In the genomic region with DNA sequence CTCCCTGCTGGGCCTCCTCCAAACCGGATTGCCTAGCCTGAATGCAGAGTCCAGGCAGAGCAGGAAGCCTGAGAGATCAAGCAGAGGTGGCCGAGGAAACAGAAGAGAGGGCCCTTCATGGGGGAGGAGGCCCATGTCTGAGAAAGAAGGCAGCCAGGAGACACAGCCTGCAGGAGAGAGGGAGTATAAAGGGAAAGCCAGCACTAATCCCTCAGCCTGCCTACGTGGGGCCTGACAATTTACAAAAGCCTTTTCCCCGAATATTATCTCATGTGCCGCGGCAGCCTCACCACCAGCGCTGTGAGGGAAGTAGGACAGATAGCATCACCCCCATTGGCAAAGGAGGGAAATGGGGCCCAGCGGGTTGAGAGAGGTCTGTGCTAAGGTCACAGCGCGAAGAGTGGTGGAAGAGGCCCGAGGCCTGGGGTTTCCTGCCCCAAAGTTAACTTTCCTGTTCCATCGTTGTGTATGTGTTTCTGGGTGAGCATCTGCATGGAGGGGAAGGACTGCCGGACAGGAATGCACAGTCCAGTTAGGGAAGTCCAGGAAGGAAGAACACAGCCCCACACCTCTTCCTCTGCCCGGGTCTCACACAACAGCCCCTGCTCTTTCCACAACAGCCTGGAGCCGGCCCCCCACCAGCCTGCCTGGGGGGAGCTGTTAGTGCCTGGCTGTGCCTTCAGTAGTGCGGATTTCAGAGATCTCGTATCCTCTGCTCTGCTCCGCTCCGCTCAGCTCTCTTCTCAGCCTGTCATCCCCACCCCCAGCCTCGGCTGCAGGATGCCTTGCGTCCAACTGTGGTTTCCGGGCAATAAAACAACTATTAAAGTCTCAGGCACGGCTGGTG, we compare ENCODE assay signal across 10 cellular contexts. TPM values are rescaled to one million over a fixed set of nuclear protein-coding genes. Genes with fewer than 3 reads are reported as not detected.
DNase-seq lines count a peak whose midpoint lies in the region; ATAC-seq, FAIRE-seq and TF ChIP-seq lines count a peak whose summit lies in the region.
"Had no signal": no experiment of that assay in that cellular context is flagged by ENCODE, and none has a peak within 500 bp of the region (broad histone marks: within the 10 kb centered on the region; RNA-seq: fewer than 3 reads in every experiment).

No MANE protein-coding gene starts in this region.

- H3K9ac ChIP-seq in astrocyte (ENCODE audit: low read length) = no peak overlapping the region

- no peak for FAIRE-seq in astrocyte (lab: Jason Lieb, UNC)
- FAIRE-seq: frontal cortex had no signal

- TF ChIP-seq CTCF in astrocyte (IDR thresholded peaks at IDR 0.05; ENCODE audit: insufficient read depth, low read depth, low read length) (no peak), nephron (IDR thresholded peaks at IDR 0.05; ENCODE audit: unreplicated experiment in 3 of 3) (no peak), lower lobe of right lung (IDR thresholded peaks at IDR 0.05) (no peak)

- no peak for ATAC-seq in lower lobe of right lung
- ATAC-seq in HG03378 (IDR thresholded peaks at IDR 0.05; ENCODE audit: unreplicated experiment) = no peak
- ATAC-seq in HG03045 (IDR thresholded peaks at IDR 0.05; ENCODE audit: unreplicated experiment) = no peak

- peak overlapping the region; percentile 44 for H3K4me2 ChIP-seq in astrocyte (ENCODE audit: low read length)

- H3K36me3 ChIP-seq in KOPT-K1 (ENCODE audit: insufficient read depth, low read length) (peaks cover 6% of the 10 kb centered on the region; the same call in 1 of the 2 replicates), astrocyte (ENCODE audit: insufficient read depth, low read length) (no peaks in the 10 kb centered on the region), lower lobe of right lung (no peaks in the 10 kb centered on the region)
- H3K36me3 ChIP-seq: Peyer's patch had no signal

- H3K27ac Mint-ChIP-seq in astrocyte (ENCODE audit: unreplicated experiment) (no peak overlapping the region), nephron (peak overlapping the region; percentile 74 to 81 (median 81))

- no peak overlapping the region for H3K4me3 ChIP-seq in astrocyte (ENCODE audit: insufficient read depth, low read depth, low read length)
- no peak overlapping the region for H3K4me3 ChIP-seq in lower lobe of right lung
- H3K4me3 ChIP-seq: Peyer's patch had no signal

- H2AFZ ChIP-seq in astrocyte (ENCODE audit: low read depth, low read length) = no peak overlapping the region

- H3K4me1 ChIP-seq in astrocyte (ENCODE audit: insufficient read depth, low read length) (peaks cover 11% of the 10 kb centered on the region), lower lobe of right lung (peaks cover 25% of the 10 kb centered on the region)

- DNase-seq in ELF-1 (ENCODE audit: low read depth, low spot score) (peak; percentile 66), astrocyte (ENCODE audit: low read depth) (no peak), lower lobe of right lung (no peak), T1000 (lab: John Stamatoyannopoulos, UW) (no peak)

- no peaks in the 10 kb centered on the region for H3K27me3 ChIP-seq in astrocyte (ENCODE audit: insufficient read depth, low read length)
- H3K27me3 ChIP-seq in lower lobe of right lung (ENCODE audit: low read depth) = no peaks in the 10 kb centered on the region
- H3K27me3 ChIP-seq: Peyer's patch had no signal

- H4K20me1 ChIP-seq in astrocyte (ENCODE audit: insufficient read depth, low read length) = no peaks in the 10 kb centered on the region

- intact Hi-C loops in lower lobe of right lung (cut with DNase I) = no loop called here

- H3K27me3 Mint-ChIP-seq in astrocyte (ENCODE audit: low read depth, unreplicated experiment) (peaks cover 29% of the 10 kb centered on the region), nephron (ENCODE audit: low read depth) (peaks cover 12% of the 10 kb centered on the region)

- H3K36me3 Mint-ChIP-seq in astrocyte (ENCODE audit: low read depth, unreplicated experiment) (no peaks in the 10 kb centered on the region), nephron (ENCODE audit: low read depth) (no peaks in the 10 kb centered on the region)

- H3K79me2 ChIP-seq in astrocyte (ENCODE audit: insufficient read depth, low read length) = no peaks in the 10 kb centered on the region

- H3K9me3 Mint-ChIP-seq in astrocyte (ENCODE audit: unreplicated experiment) (peaks cover 3% of the 10 kb centered on the region), nephron (peaks cover 2% of the 10 kb centered on the region)

- H3K27ac ChIP-seq in KOPT-K1 (ENCODE audit: low read depth, low read length, poor library complexity, severe bottlenecking) (peak overlapping the region; percentile 97), astrocyte (ENCODE audit: low read depth, low read length) (no peak overlapping the region), lower lobe of right lung (no peak overlapping the region)
- H3K27ac ChIP-seq: Peyer's patch had no signal

- H3K9me3 ChIP-seq in KOPT-K1 (ENCODE audit: insufficient read depth, low read length, poor library complexity, severe bottlenecking) (no peaks in the 10 kb centered on the region), astrocyte (ENCODE audit: insufficient read depth, low read depth, low read length) (no peaks in the 10 kb centered on the region), lower lobe of right lung (no peaks in the 10 kb centered on the region)
- H3K9me3 ChIP-seq: Peyer's patch had no signal

- H3K4me3 Mint-ChIP-seq in astrocyte (ENCODE audit: unreplicated experiment) = no peak overlapping the region
- peak overlapping the region; percentile 49 to 74 (median 69) for H3K4me3 Mint-ChIP-seq in nephron

- peaks cover 2% of the 10 kb centered on the region for H3K4me1 Mint-ChIP-seq in astrocyte (ENCODE audit: low read depth, unreplicated experiment)
- H3K4me1 Mint-ChIP-seq in nephron = peaks cover 47% of the 10 kb centered on the region

RNA-seq across cellular contexts. Expression of a gene that starts 50.9 kb away (rescaled TPM):
- 9.0 TPM in 2 replicates for total RNA-seq in astrocyte
- 25.7 TPM for total RNA-seq in lower lobe of right lung
